Comparison of ENCODE assay signal across 8 cellular contexts in the genomic region with DNA sequence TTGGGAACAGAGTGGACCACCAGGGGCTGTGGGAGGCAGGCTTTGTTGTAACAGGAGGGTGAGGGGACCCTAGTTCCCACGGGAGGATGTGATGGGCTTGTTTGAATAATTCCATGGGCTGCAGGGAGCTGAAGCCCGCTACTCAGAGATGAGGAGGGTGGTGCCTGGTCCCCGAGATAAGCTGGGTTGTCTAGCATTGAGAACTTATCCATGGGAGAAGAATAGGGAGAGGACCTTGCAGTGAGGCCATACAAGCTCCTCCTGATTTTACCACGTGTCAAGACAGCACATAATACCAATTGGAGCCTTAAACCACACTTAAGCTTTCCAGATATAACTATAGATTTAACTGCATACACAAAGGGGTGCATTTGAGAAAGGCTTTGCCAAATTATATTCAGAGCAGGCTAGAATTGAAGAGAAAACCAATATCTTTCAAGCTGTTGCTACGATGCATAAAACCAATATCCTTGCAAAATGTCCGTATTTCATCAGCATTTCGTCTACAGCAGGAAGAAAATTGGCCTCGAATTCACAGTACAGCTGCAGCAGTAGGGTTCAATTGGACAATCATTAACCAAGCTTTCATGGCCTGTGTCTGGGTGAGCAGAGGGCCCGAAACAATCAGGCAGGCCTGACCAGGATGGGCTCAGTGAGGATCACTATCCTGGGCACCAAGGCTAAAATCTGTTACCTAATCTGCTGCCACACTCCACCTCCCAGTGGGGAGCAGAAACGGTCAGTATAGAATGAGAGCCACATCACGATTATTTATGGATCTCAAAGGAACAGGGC.
"Had no signal": no experiment of that assay in that cellular context is flagged by ENCODE, and none has a peak within 500 bp of the region (broad histone marks: within the 10 kb centered on the region; RNA-seq: fewer than 3 reads in every experiment).

No MANE protein-coding gene starts in this region.

- ATAC-seq: GM12878 had no signal

- H3K4me3 ChIP-seq: GM12878 had no signal

- FAIRE-seq: G401.6, GM12878, GM12891, GM12892, GM18507, GM19239 had no signal

- DNase-seq: GDM1, GF-D8 had no signal
